Comparison of ENCODE assay signal across 16 cellular contexts in genomic region chr3:134059680-134060560, GRCh38. TPM values are rescaled to one million over a fixed set of nuclear protein-coding genes. Genes with fewer than 3 reads are reported as not detected.
DNase-seq lines count a peak whose midpoint lies in the region; ATAC-seq and TF ChIP-seq lines count a peak whose summit lies in the region.
"Had no signal": no experiment of that assay in that cellular context is flagged by ENCODE, and none has a peak within 500 bp of the region (broad histone marks: within the 10 kb centered on the region; RNA-seq: fewer than 3 reads in every experiment).

No MANE protein-coding gene starts in this region.

- ATAC-seq in RWPE2 (ENCODE audit: low read depth) (no peak), GM21390 (IDR thresholded peaks at IDR 0.05; ENCODE audit: unreplicated experiment) (no peak)

- H2AFZ ChIP-seq in parathyroid adenoma = peak overlapping the region; percentile 78

- no peak overlapping the region for H3K9ac ChIP-seq in parathyroid adenoma

- H3K27ac Mint-ChIP-seq in activated CD4-positive, alpha-beta memory T cell treated with anti-CD3 and anti-CD28 coated beads for 36 hours = no peak overlapping the region
- H3K27ac Mint-ChIP-seq: activated CD4-positive, alpha-beta memory T cell treated with anti-CD3 and anti-CD28 coated beads, Interleukin-2, amount 10 ng/mL, durations not matched to agents 7 days and 5 days; CD4-positive, alpha-beta memory T cell had no signal

- H3K9me3 Mint-ChIP-seq in activated CD4-positive, alpha-beta memory T cell treated with anti-CD3 and anti-CD28 coated beads for 36 hours = no peaks in the 10 kb centered on the region
- H3K9me3 Mint-ChIP-seq: activated CD4-positive, alpha-beta memory T cell treated with anti-CD3 and anti-CD28 coated beads, Interleukin-2, amount 10 ng/mL, durations not matched to agents 7 days and 5 days; CD4-positive, alpha-beta memory T cell had no signal

- H3K4me1 Mint-ChIP-seq in activated CD4-positive, alpha-beta memory T cell treated with anti-CD3 and anti-CD28 coated beads for 36 hours (ENCODE audit: low read depth) = peaks cover 2% of the 10 kb centered on the region
- H3K4me1 Mint-ChIP-seq: activated CD4-positive, alpha-beta memory T cell treated with anti-CD3 and anti-CD28 coated beads, Interleukin-2, amount 10 ng/mL, durations not matched to agents 7 days and 5 days had no signal

- no peaks in the 10 kb centered on the region for H3K36me3 Mint-ChIP-seq in activated CD4-positive, alpha-beta memory T cell treated with anti-CD3 and anti-CD28 coated beads for 36 hours
- H3K36me3 Mint-ChIP-seq: CD4-positive, alpha-beta memory T cell had no signal

- DNase-seq in EH (ENCODE audit: low read depth) (peak; percentile 65), RWPE2 (ENCODE audit: low spot score) (peak; percentile 1), fibroblast of pulmonary artery (ENCODE audit: low read depth) (peak; percentile 37), esophagus squamous epithelium (lab: John Stamatoyannopoulos, UW) (no peak), pons (ENCODE audit: low spot score) (no peak)
- DNase-seq in activated CD4-positive, alpha-beta memory T cell treated with anti-CD3 and anti-CD28 coated beads for 36 hours = no peak
- DNase-seq: activated CD4-positive, alpha-beta memory T cell treated with anti-CD3 and anti-CD28 coated beads, Interleukin-2, amount 10 ng/mL, durations not matched to agents 7 days and 5 days; activated gamma-delta T cell treated with Interleukin-2 at 50 U/mL for 16 hours; CD4-positive, alpha-beta memory T cell; erythroblast; NCI-H524 treated with DMSO at 0.1 percent for 48 hours; right cardiac atrium; T-helper 9 cell had no signal

- POLR2A ChIA-PET in activated CD4-positive, alpha-beta memory T cell treated with anti-CD3 and anti-CD28 coated beads for 36 hours (lab: Charles Lee) = no interaction called here

- no peak overlapping the region for H3K4me2 ChIP-seq in parathyroid adenoma (ENCODE audit: low read length)

- no peaks in the 10 kb centered on the region for H3K27me3 ChIP-seq in RWPE2 (ENCODE audit: insufficient read depth, poor library complexity, severe bottlenecking)
- no peaks in the 10 kb centered on the region for H3K27me3 ChIP-seq in parathyroid adenoma (ENCODE audit: control insufficient read depth, insufficient read depth, low read length)
- no peaks in the 10 kb centered on the region for H3K27me3 ChIP-seq in esophagus squamous epithelium
- H3K27me3 ChIP-seq: cardiac muscle cell had no signal

- H3K9me3 ChIP-seq in RWPE2 (ENCODE audit: severe bottlenecking) = no peaks in the 10 kb centered on the region
- H3K9me3 ChIP-seq in parathyroid adenoma (ENCODE audit: control insufficient read depth, low read length) = no peaks in the 10 kb centered on the region
- H3K9me3 ChIP-seq in esophagus squamous epithelium = no peaks in the 10 kb centered on the region

- no peaks in the 10 kb centered on the region for H3K4me1 ChIP-seq in RWPE2 (ENCODE audit: insufficient read depth, poor library complexity, severe bottlenecking)
- peaks cover 10% of the 10 kb centered on the region for H3K4me1 ChIP-seq in parathyroid adenoma
- H3K4me1 ChIP-seq in esophagus squamous epithelium = peaks cover 0 to 35% (median 3%) of the 10 kb centered on the region in 3 donors

- H3K79me2 ChIP-seq in parathyroid adenoma = no peaks in the 10 kb centered on the region

- H3K27me3 Mint-ChIP-seq in activated CD4-positive, alpha-beta memory T cell treated with anti-CD3 and anti-CD28 coated beads for 36 hours = peaks cover 1% of the 10 kb centered on the region

- H3K4me3 ChIP-seq in RWPE2 (ENCODE audit: severe bottlenecking) = no peak overlapping the region
- no peak overlapping the region for H3K4me3 ChIP-seq in fibroblast of pulmonary artery (replicated peaks; ENCODE audit: low read depth, low read length)
- no peak overlapping the region for H3K4me3 ChIP-seq in parathyroid adenoma (ENCODE audit: low read depth, low read length)
- no peak overlapping the region for H3K4me3 ChIP-seq in esophagus squamous epithelium
- H3K4me3 ChIP-seq: cardiac muscle cell had no signal

- H3K36me3 ChIP-seq in RWPE2 (ENCODE audit: low read depth) (no peaks in the 10 kb centered on the region), parathyroid adenoma (ENCODE audit: control insufficient read depth, insufficient read depth, low read length) (no peaks in the 10 kb centered on the region), esophagus squamous epithelium (no peaks in the 10 kb centered on the region)
- H3K36me3 ChIP-seq: cardiac muscle cell had no signal

- H3K4me3 Mint-ChIP-seq in activated CD4-positive, alpha-beta memory T cell treated with anti-CD3 and anti-CD28 coated beads for 36 hours = no peak overlapping the region
- H3K4me3 Mint-ChIP-seq: activated CD4-positive, alpha-beta memory T cell treated with anti-CD3 and anti-CD28 coated beads, Interleukin-2, amount 10 ng/mL, durations not matched to agents 7 days and 5 days; CD4-positive, alpha-beta memory T cell had no signal

- no peak for TF ChIP-seq POLR2A in esophagus squamous epithelium (IDR thresholded peaks at IDR 0.05)

- CTCF ChIA-PET in activated CD4-positive, alpha-beta memory T cell treated with anti-CD3 and anti-CD28 coated beads for 36 hours (lab: Charles Lee) = no interaction called here

- H3K27ac ChIP-seq in RWPE2 (ENCODE audit: poor library complexity, severe bottlenecking) (no peak overlapping the region), parathyroid adenoma (no peak overlapping the region), esophagus squamous epithelium (no peak overlapping the region)
- H3K27ac ChIP-seq: cardiac muscle cell had no signal

- WGBS in esophagus squamous epithelium, 2 donors = 21 to 30% methylated on average over 5 of the region's 9 CpGs

- TF ChIP-seq CTCF in RWPE2 (IDR thresholded peaks at IDR 0.05; ENCODE audit: poor library complexity, severe bottlenecking) (no peak), fibroblast of pulmonary artery (IDR thresholded peaks at IDR 0.05; ENCODE audit: low read length, missing control alignments) (no peak), parathyroid adenoma (IDR thresholded peaks at IDR 0.05) (no peak), esophagus squamous epithelium (IDR thresholded peaks at IDR 0.05) (no peak)

- intact Hi-C loops in activated CD4-positive, alpha-beta memory T cell treated with anti-CD3 and anti-CD28 coated beads for 36 hours (cut with micrococcal nuclease) = no loop called here
- intact Hi-C loops in esophagus squamous epithelium (cut with DNase I) = no loop called here

RNA-seq across cellular contexts. Expression of gene SLCO2A1, which starts 30.2 kb away (rescaled TPM):
- total RNA-seq in activated CD4-positive, alpha-beta memory T cell treated with anti-CD3 and anti-CD28 coated beads for 36 hours = not detected
- total RNA-seq in esophagus squamous epithelium = 10 to 100 TPM in 1 of 4 donors, 1 to 10 TPM in 3; 3.3 to 18.9 (median 6.0) TPM
- total RNA-seq: activated CD4-positive, alpha-beta memory T cell treated with anti-CD3 and anti-CD28 coated beads, Interleukin-2, amount 10 ng/mL, durations not matched to agents 7 days and 5 days; CD4-positive, alpha-beta memory T cell had no signal

Comparison
In these comparisons a context has a peak if more than half of its experiments do, and no peak if none do; other contexts are left out.
1. DNase-seq: peak in EH (single experiment), RWPE2 (single experiment) and fibroblast of pulmonary artery (single experiment); none in activated CD4-positive, alpha-beta memory T cell treated with anti-CD3 and anti-CD28 coated beads for 36 hours (single experiment), esophagus squamous epithelium (single experiment) and pons (single experiment).
2. RNA of gene SLCO2A1, which starts 30.2 kb away (total RNA-seq): 3.3 to 18.9 TPM in esophagus squamous epithelium; not detected in activated CD4-positive, alpha-beta memory T cell treated with anti-CD3 and anti-CD28 coated beads for 36 hours; every median in the first group is over 4 times any median in the second.